Comparison of ENCODE assay signal across 8 cellular contexts in genomic region chr13:48236528-48237353, GRCh38. TPM values are rescaled to one million over a fixed set of nuclear protein-coding genes. Genes with fewer than 3 reads are reported as not detected.
DNase-seq lines count a peak whose midpoint lies in the region; ATAC-seq and TF ChIP-seq lines count a peak whose summit lies in the region.

No MANE protein-coding gene starts in this region.

- H3K4me1 ChIP-seq in vagina: peaks cover 72% of the 10 kb centered on the region

- H3K4me3 ChIP-seq in coronary artery (peak overlapping the region; percentile 91), vagina (peak overlapping the region; percentile 76 to 98)

- H3K36me3 ChIP-seq in vagina: peaks cover 0 to 11% of the 10 kb centered on the region in 2 donors

- H3K27ac ChIP-seq in coronary artery (peak overlapping the region; percentile 99 to 100), vagina (peak overlapping the region; percentile 99)

- peaks cover 8% of the 10 kb centered on the region for H3K36me3 Mint-ChIP-seq in activated naive CD4-positive, alpha-beta T cell treated with anti-CD3 and anti-CD28 coated beads, Interleukin-2, amount 50 U/mL, for 24 hours

- intact Hi-C loops in vagina (cut with DNase I): no loop called here

- no peaks in the 10 kb centered on the region for H3K27me3 ChIP-seq in vagina

- H3K27me3 Mint-ChIP-seq in activated naive CD4-positive, alpha-beta T cell treated with anti-CD3 and anti-CD28 coated beads, Interleukin-2, amount 50 U/mL, for 24 hours: no peaks in the 10 kb centered on the region

- ATAC-seq in GM18502 (IDR thresholded peaks at IDR 0.05; ENCODE audit: poor library complexity, unreplicated experiment) (no peak), HG03520 (IDR thresholded peaks at IDR 0.05; ENCODE audit: unreplicated experiment) (no peak)

- DNase-seq in activated naive CD4-positive, alpha-beta T cell treated with anti-CD3 and anti-CD28 coated beads, Interleukin-2, amount 50 U/mL, for 16 hours: no peak
- DNase-seq in coronary artery (ENCODE audit: low spot score): no peak
- DNase-seq in midbrain (lab: John Stamatoyannopoulos, UW): peak; percentile 23
- DNase-seq in vagina (ENCODE audit: extremely low spot score in 2 of 2): no peak
- DNase-seq in activated gamma-delta T cell treated with Interleukin-2 at 50 U/mL for 16 hours: no peak

- H3K9me3 Mint-ChIP-seq in activated naive CD4-positive, alpha-beta T cell treated with anti-CD3 and anti-CD28 coated beads, Interleukin-2, amount 50 U/mL, for 24 hours: no peaks in the 10 kb centered on the region

- no peak for TF ChIP-seq POLR2A in vagina (IDR thresholded peaks at IDR 0.05)

- peak overlapping the region; percentile 95 for H3K27ac Mint-ChIP-seq in activated naive CD4-positive, alpha-beta T cell treated with anti-CD3 and anti-CD28 coated beads, Interleukin-2, amount 50 U/mL, for 24 hours

- H3K4me3 Mint-ChIP-seq in activated naive CD4-positive, alpha-beta T cell treated with anti-CD3 and anti-CD28 coated beads, Interleukin-2, amount 50 U/mL, for 24 hours: peak overlapping the region; percentile 94

- TF ChIP-seq CTCF in coronary artery (IDR thresholded peaks at IDR 0.05): no peak
- TF ChIP-seq CTCF in vagina (IDR thresholded peaks at IDR 0.05): no peak

- peaks cover 71% of the 10 kb centered on the region for H3K4me1 Mint-ChIP-seq in activated naive CD4-positive, alpha-beta T cell treated with anti-CD3 and anti-CD28 coated beads, Interleukin-2, amount 50 U/mL, for 24 hours

- no peaks in the 10 kb centered on the region for H3K9me3 ChIP-seq in vagina

RNA-seq across cellular contexts. Expression of gene ITM2B, which starts 3.7 kb away (rescaled TPM):
- 475 TPM for total RNA-seq in vagina
